ENCODE assay signal across 1 cellular context in genomic region chr1:200491097-200491496, GRCh38.
TF ChIP-seq lines count a peak whose summit lies in the region.

No MANE protein-coding gene starts in this region.

TF ChIP-seq in HEK293, 187 proteins besides CTCF, POLR2A, EP300 and RAD21 (continued from another document):
- TF ChIP-seq HIC1 (tag by site-specific recombination; IDR thresholded peaks at IDR 0.05) (no peak), ZNF423 (tag by site-specific recombination; IDR thresholded peaks at IDR 0.05) (no peak), ZBTB21 (tag by site-specific recombination; IDR thresholded peaks at IDR 0.05) (no peak), ZNF398 (tag by site-specific recombination; IDR thresholded peaks at IDR 0.05) (no peak), WT1 (tag by site-specific recombination; IDR thresholded peaks at IDR 0.05) (peak; percentile 67), ZNF548 (tag by site-specific recombination; IDR thresholded peaks at IDR 0.05) (no peak), ZNF488 (tag by site-specific recombination; IDR thresholded peaks at IDR 0.05) (no peak), ZNF169 (tag by site-specific recombination; IDR thresholded peaks at IDR 0.05) (no peak), ZNF585B (tag by site-specific recombination; IDR thresholded peaks at IDR 0.05) (no peak), ZNF280C (tag by site-specific recombination; IDR thresholded peaks at IDR 0.05) (no peak), ZBTB20 (tag by site-specific recombination; IDR thresholded peaks at IDR 0.05) (peak; percentile 26; the same call in 1 of the 2 replicates), ZNF571 (tag by site-specific recombination; IDR thresholded peaks at IDR 0.05) (no peak), HOXA7 (CRISPR knock-in tag; IDR thresholded peaks at IDR 0.05; ENCODE audit: borderline replicate concordance) (no peak), ZBTB11 (tag by site-specific recombination; conservative IDR thresholded peaks at IDR 0.05; ENCODE audit: low read depth) (no peak), KLF9 (tag by site-specific recombination; IDR thresholded peaks at IDR 0.05; ENCODE audit: low read depth) (no peak), ZNF521 (tag by site-specific recombination; IDR thresholded peaks at IDR 0.05) (no peak), REST (tag by site-specific recombination; IDR thresholded peaks at IDR 0.05) (no peak), EGR2 (tag by site-specific recombination; IDR thresholded peaks at IDR 0.05; ENCODE audit: low read depth) (no peak), ZNF518A (tag by site-specific recombination; conservative IDR thresholded peaks at IDR 0.05; ENCODE audit: low read depth) (no peak), ZBTB48 (tag by site-specific recombination; IDR thresholded peaks at IDR 0.05) (peak; percentile 46; the same call in 1 of the 2 replicates), REPIN1 (tag by site-specific recombination; IDR thresholded peaks at IDR 0.05; ENCODE audit: low read depth) (no peak), ZNF791 (tag by site-specific recombination; IDR thresholded peaks at IDR 0.05) (no peak), ZNF138 (tag by site-specific recombination; IDR thresholded peaks at IDR 0.05; ENCODE audit: borderline replicate concordance) (no peak), ZNF501 (tag by site-specific recombination; IDR thresholded peaks at IDR 0.05) (peak; percentile 59; the same call in 1 of the 2 replicates), PRDM4 (tag by site-specific recombination; IDR thresholded peaks at IDR 0.05) (peak; percentile 56; the same call in 1 of the 2 replicates), ZNF37A (tag by site-specific recombination; IDR thresholded peaks at IDR 0.05) (no peak), ZEB2 (tag by site-specific recombination; IDR thresholded peaks at IDR 0.05) (peak; percentile 64), ZBTB17 (tag by site-specific recombination; IDR thresholded peaks at IDR 0.05) (no peak), ZNF701 (tag by site-specific recombination; IDR thresholded peaks at IDR 0.05) (no peak), YY1 (tag by site-specific recombination; IDR thresholded peaks at IDR 0.05) (no peak), OVOL3 (tag by site-specific recombination; IDR thresholded peaks at IDR 0.05) (peak; percentile 90)
